ENCODE assay signal across 1 cellular context in genomic region chr2:47905454-47906260, GRCh38.
TF ChIP-seq lines count a peak whose summit lies in the region.

No MANE protein-coding gene starts in this region.

TF ChIP-seq in SK-N-SH, 30 proteins besides CTCF, POLR2A, EP300 and RAD21 (continued from another document):
- TF ChIP-seq PBX3 (IDR thresholded peaks at IDR 0.05) (no peak), RXRA (IDR thresholded peaks at IDR 0.05; ENCODE audit: borderline replicate concordance, low read depth) (peak; percentile 17; the same call in 1 of the 2 replicates), MAX (IDR thresholded peaks at IDR 0.05; ENCODE audit: low read depth) (no peak), GATA2 (CRISPR knock-in tag; IDR thresholded peaks at IDR 0.05) (no peak), EZH2phosphoT487 (IDR thresholded peaks at IDR 0.05; ENCODE audit: borderline replicate concordance, low read depth) (no peak), TAF1 (IDR thresholded peaks at IDR 0.05; ENCODE audit: borderline replicate concordance, low read depth, low read length) (no peak), ELF1 (IDR thresholded peaks at IDR 0.05) (no peak), FOXJ3 (CRISPR knock-in tag; IDR thresholded peaks at IDR 0.05) (no peak), SIN3A (IDR thresholded peaks at IDR 0.05; ENCODE audit: borderline replicate concordance, low read depth, low read length) (peak; percentile 72; the same call in 1 of the 2 replicates), FOSL2 (IDR thresholded peaks at IDR 0.05; ENCODE audit: borderline replicate concordance, low read depth) (no peak)
- TF ChIP-seq, protein P1, sequence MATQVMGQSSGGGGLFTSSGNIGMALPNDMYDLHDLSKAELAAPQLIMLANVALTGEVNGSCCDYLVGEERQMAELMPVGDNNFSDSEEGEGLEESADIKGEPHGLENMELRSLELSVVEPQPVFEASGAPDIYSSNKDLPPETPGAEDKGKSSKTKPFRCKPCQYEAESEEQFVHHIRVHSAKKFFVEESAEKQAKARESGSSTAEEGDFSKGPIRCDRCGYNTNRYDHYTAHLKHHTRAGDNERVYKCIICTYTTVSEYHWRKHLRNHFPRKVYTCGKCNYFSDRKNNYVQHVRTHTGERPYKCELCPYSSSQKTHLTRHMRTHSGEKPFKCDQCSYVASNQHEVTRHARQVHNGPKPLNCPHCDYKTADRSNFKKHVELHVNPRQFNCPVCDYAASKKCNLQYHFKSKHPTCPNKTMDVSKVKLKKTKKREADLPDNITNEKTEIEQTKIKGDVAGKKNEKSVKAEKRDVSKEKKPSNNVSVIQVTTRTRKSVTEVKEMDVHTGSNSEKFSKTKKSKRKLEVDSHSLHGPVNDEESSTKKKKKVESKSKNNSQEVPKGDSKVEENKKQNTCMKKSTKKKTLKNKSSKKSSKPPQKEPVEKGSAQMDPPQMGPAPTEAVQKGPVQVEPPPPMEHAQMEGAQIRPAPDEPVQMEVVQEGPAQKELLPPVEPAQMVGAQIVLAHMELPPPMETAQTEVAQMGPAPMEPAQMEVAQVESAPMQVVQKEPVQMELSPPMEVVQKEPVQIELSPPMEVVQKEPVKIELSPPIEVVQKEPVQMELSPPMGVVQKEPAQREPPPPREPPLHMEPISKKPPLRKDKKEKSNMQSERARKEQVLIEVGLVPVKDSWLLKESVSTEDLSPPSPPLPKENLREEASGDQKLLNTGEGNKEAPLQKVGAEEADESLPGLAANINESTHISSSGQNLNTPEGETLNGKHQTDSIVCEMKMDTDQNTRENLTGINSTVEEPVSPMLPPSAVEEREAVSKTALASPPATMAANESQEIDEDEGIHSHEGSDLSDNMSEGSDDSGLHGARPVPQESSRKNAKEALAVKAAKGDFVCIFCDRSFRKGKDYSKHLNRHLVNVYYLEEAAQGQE (IDR thresholded peaks at IDR 0.05; ENCODE audit: low read depth, low read length) = no peak
